In the genomic region with DNA sequence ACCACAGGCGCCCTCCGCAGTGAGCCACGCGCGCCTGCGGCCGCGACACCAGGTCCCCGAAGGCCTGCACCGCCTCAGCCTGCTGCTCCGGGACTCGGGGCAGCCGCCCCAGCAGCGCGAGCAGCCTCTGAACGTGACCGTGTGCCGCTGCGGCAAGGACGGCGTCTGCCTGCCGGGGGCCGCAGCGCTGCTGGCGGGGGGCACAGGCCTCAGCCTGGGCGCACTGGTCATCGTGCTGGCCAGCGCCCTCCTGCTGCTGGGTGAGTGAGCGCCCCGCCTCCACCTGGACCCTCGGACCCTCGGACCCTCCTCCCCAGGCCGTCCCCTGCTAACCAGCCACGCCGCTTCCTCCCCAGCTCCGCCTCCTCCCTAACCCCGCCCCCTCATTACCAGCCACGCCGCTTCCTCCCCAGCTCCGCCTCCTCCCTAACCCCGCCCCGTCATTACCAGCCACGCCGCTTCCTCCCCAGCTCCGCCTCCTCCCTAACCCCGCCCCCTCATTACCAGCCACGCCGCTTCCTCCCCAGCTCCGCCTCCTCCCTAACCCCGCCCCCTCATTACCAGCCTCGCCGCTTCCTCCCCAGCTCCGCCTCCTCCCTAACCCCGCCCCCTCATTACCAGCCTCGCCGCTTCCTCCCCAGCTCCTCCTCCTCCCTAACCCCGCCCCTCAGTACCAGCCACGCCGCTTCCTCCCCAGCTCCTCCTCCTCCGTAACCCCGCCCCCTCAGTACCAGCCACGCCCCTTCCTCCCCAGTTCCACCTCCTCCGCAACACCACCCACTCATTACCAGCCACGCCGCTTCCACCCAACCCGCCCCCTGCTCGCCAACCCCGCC, we compare ENCODE assay signal across 8 cellular contexts. TPM values are rescaled to one million over a fixed set of nuclear protein-coding genes. Genes with fewer than 3 reads are reported as not detected.
DNase-seq lines count a peak whose midpoint lies in the region; TF ChIP-seq lines count a peak whose summit lies in the region.
"Not testable (repeated sequence)": the region's sequence is repeated elsewhere in the genome, so short reads cannot be mapped to it uniquely, and the experiment has no call there.

No MANE protein-coding gene starts in this region.

- H3K18ac ChIP-seq in mesendoderm (ENCODE audit: low read length) = not testable (repeated sequence)

- peak overlapping the region; percentile 73 for H3K56ac ChIP-seq in mesendoderm (ENCODE audit: low read length)

- H3K27ac ChIP-seq in fibroblast of lung (ENCODE audit: insufficient read depth, low read length); mesendoderm (ENCODE audit: low read depth, low read length): not testable (repeated sequence)

- H3K79me1 ChIP-seq in mesendoderm (ENCODE audit: low read length) = not testable (repeated sequence)

- H3K4me1 Mint-ChIP-seq in activated naive CD4-positive, alpha-beta T cell treated with anti-CD3 and anti-CD28 coated beads for 36 hours (ENCODE audit: low read depth) = not testable (repeated sequence)

- H3K9me3 Mint-ChIP-seq in activated naive CD4-positive, alpha-beta T cell treated with anti-CD3 and anti-CD28 coated beads for 36 hours = not testable (repeated sequence)

- not testable (repeated sequence) for H3K27ac Mint-ChIP-seq in activated naive CD4-positive, alpha-beta T cell treated with anti-CD3 and anti-CD28 coated beads for 36 hours

- H3K9ac ChIP-seq in fibroblast of lung (ENCODE audit: insufficient read depth, low read length) (peak overlapping the region; percentile 32), mesendoderm (ENCODE audit: low read length) (peak overlapping the region; percentile 48)

- not testable (repeated sequence) for H3K4me3 Mint-ChIP-seq in activated naive CD4-positive, alpha-beta T cell treated with anti-CD3 and anti-CD28 coated beads for 36 hours

- H4K20me1 ChIP-seq in fibroblast of lung (ENCODE audit: control insufficient read depth, extremely low read depth, insufficient read depth, low read length) = not testable (repeated sequence)

- H3K4ac ChIP-seq in mesendoderm (ENCODE audit: low read depth, low read length) = not testable (repeated sequence)

- not testable (repeated sequence) for H3K79me2 ChIP-seq in fibroblast of lung (ENCODE audit: control insufficient read depth, insufficient read depth, low read length); mesendoderm (ENCODE audit: control insufficient read depth, insufficient read depth, low read length)

- H3K36me3 Mint-ChIP-seq in activated naive CD4-positive, alpha-beta T cell treated with anti-CD3 and anti-CD28 coated beads for 36 hours (ENCODE audit: low read depth) = not testable (repeated sequence)

- H3K9me3 ChIP-seq in fibroblast of lung (ENCODE audit: control insufficient read depth, insufficient read depth, low read depth, low read length) = not testable (repeated sequence)

- WGBS in mesendoderm (ENCODE audit: extremely low coverage, insufficient coverage, low lambda C conversion rate) = no CpG with 5 or more reads among the region's 68 CpGs

- not testable (repeated sequence) for H3K23ac ChIP-seq in mesendoderm (ENCODE audit: low read length)

- not testable (repeated sequence) for H4K8ac ChIP-seq in mesendoderm (ENCODE audit: low read depth, low read length)

- H2AK5ac ChIP-seq in mesendoderm (ENCODE audit: low read length) = not testable (repeated sequence)

- H2BK15ac ChIP-seq in mesendoderm (replicated peaks; ENCODE audit: low read depth) = not testable (repeated sequence)

- H3K4me2 ChIP-seq in fibroblast of lung (ENCODE audit: extremely low read depth, insufficient read depth, low read length) = peak overlapping the region; percentile 75
- peak overlapping the region; percentile 59 for H3K4me2 ChIP-seq in mesendoderm (ENCODE audit: low read length)

- H3K4me3 ChIP-seq in fibroblast of lung (replicated peaks in 1 of 4; ENCODE audit: control extremely low read depth in 1 of 4, insufficient read depth in 1 of 4, low read depth in 3 of 4, low read length in 4 of 4) = peak overlapping the region in 3 of 4 experiments; percentile 27 to 61 (median 51)
- H3K4me3 ChIP-seq in mesendoderm (ENCODE audit: low read length) = not testable (repeated sequence)

- not testable (repeated sequence) for H2BK120ac ChIP-seq in mesendoderm (ENCODE audit: low read depth, low read length)

- H3K36me3 ChIP-seq in fibroblast of lung (ENCODE audit: control insufficient read depth, insufficient read depth, low read length); mesendoderm (ENCODE audit: control insufficient read depth, insufficient read depth, low read length): not testable (repeated sequence)

- peak; percentile 49 for DNase-seq in Ammon's horn (ENCODE audit: low spot score)
- DNase-seq in GM20000 (ENCODE audit: low spot score) = peak; percentile 88
- DNase-seq in NCI-H2196 treated with DMSO at 0.1 percent for 48 hours (lab: John Stamatoyannopoulos, UW; ENCODE audit: unreplicated experiment) = peak; percentile 19
- DNase-seq in T1000 (lab: John Stamatoyannopoulos, UW) = peak; percentile 86
- DNase-seq in activated naive CD4-positive, alpha-beta T cell treated with anti-CD3 and anti-CD28 coated beads for 36 hours = peak; percentile 91
- peak; percentile 94 to 95 for DNase-seq in fibroblast of lung (ENCODE audit: low read depth in 2 of 2)
- peak; percentile 91 for DNase-seq in mesendoderm
- peak; percentile 36 for DNase-seq in stimulated activated CD8-positive, alpha-beta memory T cell treated with anti-CD3 and anti-CD28 coated beads, Interleukin-12 subunit alpha, Interleukin-12 subunit beta, amount 100 ng/mL, for 1 hour (ENCODE audit: low read depth)

- intact Hi-C loops in activated naive CD4-positive, alpha-beta T cell treated with anti-CD3 and anti-CD28 coated beads for 36 hours (cut with micrococcal nuclease) = loop anchor here (1.0 to 2.0 kb wide), 3 partner anchors 9 to 740 kb away; a partner anchor contains a TSS

- H3K27me3 ChIP-seq in fibroblast of lung (ENCODE audit: control insufficient read depth, insufficient read depth, low read length); mesendoderm (ENCODE audit: insufficient read depth, low read length, poor library complexity): not testable (repeated sequence)

- H2AFZ ChIP-seq in fibroblast of lung (ENCODE audit: low read length) = peak overlapping the region; percentile 71

- H4K5ac ChIP-seq in mesendoderm (ENCODE audit: low read length) = not testable (repeated sequence)

- not testable (repeated sequence) for TF ChIP-seq CTCF in GM20000 (IDR thresholded peaks at IDR 0.05; ENCODE audit: extremely low read depth, missing control alignments); fibroblast of lung (conservative IDR thresholded peaks at IDR 0.05 in 1 of 2, IDR thresholded peaks at IDR 0.05 in 1 of 2; ENCODE audit: low read depth in 1 of 2, low read length in 2 of 2)

- H2BK5ac ChIP-seq in mesendoderm (ENCODE audit: low read length) = not testable (repeated sequence)

- not testable (repeated sequence) for H3K27me3 Mint-ChIP-seq in activated naive CD4-positive, alpha-beta T cell treated with anti-CD3 and anti-CD28 coated beads for 36 hours (ENCODE audit: low read depth)

- CTCF ChIA-PET in activated naive CD4-positive, alpha-beta T cell treated with anti-CD3 and anti-CD28 coated beads for 36 hours (lab: Charles Lee) = interaction anchor here (1.2 kb wide), 1 partner anchor 24 kb away, joined by 3 read pairs; no protein-coding TSS in a partner anchor

- not testable (repeated sequence) for H3K4me1 ChIP-seq in fibroblast of lung (ENCODE audit: control insufficient read depth, extremely low read depth, insufficient read depth, low read length); mesendoderm (ENCODE audit: control insufficient read depth, low read depth, low read length)

RNA-seq across cellular contexts. Expression of a gene that starts 7.9 kb away (rescaled TPM):
- under 1 TPM; 0.31 to 0.64 TPM for total RNA-seq in activated naive CD4-positive, alpha-beta T cell treated with anti-CD3 and anti-CD28 coated beads for 36 hours
- total RNA-seq in fibroblast of lung = 0.17 and 0.26 TPM in 2 replicates
- 0.24 TPM in 1 of 2 replicates, not detected in the other for polyA plus RNA-seq in fibroblast of lung
- 0.10 and 0.28 TPM in 2 replicates for polyA plus RNA-seq in fibroblast of lung (2012)
- polyA minus RNA-seq in fibroblast of lung (ENCODE audit: low replicate concordance) = not detected in 2 replicates
- 2.1 TPM for polyA plus RNA-seq in mesendoderm (2013, experiment 1 of 2)
- 2.1 TPM for polyA plus RNA-seq in mesendoderm (2013, experiment 2 of 2)

RNA-seq across cellular contexts. Expression of a gene that starts 20.9 kb away (rescaled TPM):
- total RNA-seq in activated naive CD4-positive, alpha-beta T cell treated with anti-CD3 and anti-CD28 coated beads for 36 hours = not detected
- 0.26 and 0.99 TPM in 2 replicates for total RNA-seq in fibroblast of lung
- 0.10 and 0.14 TPM in 2 replicates for polyA plus RNA-seq in fibroblast of lung
- polyA plus RNA-seq in fibroblast of lung (2012) = 0.23 and 0.24 TPM in 2 replicates
- 0.08 and 0.11 TPM in 2 replicates for polyA minus RNA-seq in fibroblast of lung (ENCODE audit: low replicate concordance)
- polyA plus RNA-seq in mesendoderm (2013, experiment 1 of 2) = 0.10 TPM
- polyA plus RNA-seq in mesendoderm (2013, experiment 2 of 2) = 0.10 TPM

RNA-seq across cellular contexts. Expression of a gene that starts 25.1 kb away (rescaled TPM):
- 1 to 10 TPM; 3.5 to 3.6 TPM for total RNA-seq in activated naive CD4-positive, alpha-beta T cell treated with anti-CD3 and anti-CD28 coated beads for 36 hours
- 7.4 and 9.4 TPM in 2 replicates for total RNA-seq in fibroblast of lung
- polyA plus RNA-seq in fibroblast of lung = 4.3 and 4.9 TPM in 2 replicates
- 3.2 and 3.6 TPM in 2 replicates for polyA plus RNA-seq in fibroblast of lung (2012)
- polyA minus RNA-seq in fibroblast of lung (ENCODE audit: low replicate concordance) = 8.4 and 9.2 TPM in 2 replicates
- polyA plus RNA-seq in mesendoderm (2013, experiment 1 of 2) = 11.0 TPM
- polyA plus RNA-seq in mesendoderm (2013, experiment 2 of 2) = 11.9 TPM

Comparison
In these comparisons a context has a peak if more than half of its experiments do, and no peak if none do; other contexts are left out.
1. DNase-seq: peak in every context shown above with its lines; median percentile 94 in fibroblast of lung; 91 in activated naive CD4-positive, alpha-beta T cell treated with anti-CD3 and anti-CD28 coated beads for 36 hours; 91 in mesendoderm; 88 in GM20000; 86 in T1000; 49 in Ammon's horn; 36 in stimulated activated CD8-positive, alpha-beta memory T cell treated with anti-CD3 and anti-CD28 coated beads, Interleukin-12 subunit alpha, Interleukin-12 subunit beta, amount 100 ng/mL, for 1 hour; 19 in NCI-H2196 treated with DMSO at 0.1 percent for 48 hours.